In the genomic region with DNA sequence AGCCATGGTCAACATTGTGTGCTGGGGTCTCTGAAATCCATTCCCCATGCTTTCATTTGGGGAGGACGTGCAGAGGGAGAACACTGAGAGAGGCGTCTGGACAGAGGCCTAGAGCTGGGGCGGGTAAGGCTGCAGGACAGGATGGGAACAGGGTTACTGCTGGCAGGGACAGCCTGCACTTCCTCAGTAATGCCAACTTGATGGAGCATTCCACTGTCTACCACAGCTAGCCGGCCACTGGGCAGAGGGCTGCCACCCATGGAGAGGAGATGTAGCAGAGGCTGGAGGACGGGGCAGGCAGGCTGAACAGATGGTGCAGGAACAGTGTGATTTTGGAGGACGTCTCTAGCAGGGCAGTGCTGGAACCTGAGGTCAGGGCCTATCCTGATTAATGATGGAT, we compare ENCODE assay signal across 16 cellular contexts. TPM values are rescaled to one million over a fixed set of nuclear protein-coding genes. Genes with fewer than 3 reads are reported as not detected.
DNase-seq lines count a peak whose midpoint lies in the region; ATAC-seq, FAIRE-seq and TF ChIP-seq lines count a peak whose summit lies in the region.
"Had no signal": no experiment of that assay in that cellular context is flagged by ENCODE, and none has a peak within 500 bp of the region (broad histone marks: within the 10 kb centered on the region; RNA-seq: fewer than 3 reads in every experiment).

No MANE protein-coding gene starts in this region.

- H3K27ac ChIP-seq in IMR-90 (ENCODE audit: insufficient read depth, low read length) = peak overlapping the region; percentile 93
- peak overlapping the region; percentile 92 for H3K27ac ChIP-seq in keratinocyte (ENCODE audit: control insufficient read depth, insufficient read depth, low read length)
- H3K27ac ChIP-seq in tibial artery = peak overlapping the region; percentile 84 to 85
- H3K27ac ChIP-seq: BLaER1 had no signal

- peak overlapping the region; percentile 93 for H3K18ac ChIP-seq in IMR-90 (ENCODE audit: low read depth, low read length)

- dilution Hi-C loops in IMR-90 (cut with HindIII; ENCODE audit: low sequenced_read_pairs, unreplicated experiment) = no loop called here
- dilution Hi-C loops in keratinocyte (cut with MboI; ENCODE audit: extremely low pct_ligation_motif_present, low sequenced_read_pairs) = no loop called here

- POLR2A ChIA-PET in IMR-90 (lab: Charles Lee; ENCODE audit: unreplicated experiment) = no interaction called here

- peak overlapping the region; percentile 100 for H2BK5ac ChIP-seq in IMR-90 (ENCODE audit: low read depth, low read length, poor library complexity, severe bottlenecking)

- H3K36me3 ChIP-seq in IMR-90 (ENCODE audit: control insufficient read depth, insufficient read depth, low read length) = no peaks in the 10 kb centered on the region
- H3K36me3 ChIP-seq in keratinocyte (ENCODE audit: control insufficient read depth in 2 of 2, extremely low read depth in 1 of 2, insufficient read depth in 2 of 2, low read length in 2 of 2) = no peaks in the 10 kb centered on the region
- H3K36me3 ChIP-seq in tibial artery = no peaks in the 10 kb centered on the region
- H3K36me3 ChIP-seq: BLaER1 had no signal

- TF ChIP-seq CTCF in IMR-90 (conservative IDR thresholded peaks at IDR 0.05; ENCODE audit: low read depth, low read length) (no peak), keratinocyte (optimal IDR thresholded peaks at IDR 0.05 in 1 of 3, IDR thresholded peaks at IDR 0.05 in 1 of 3, conservative IDR thresholded peaks at IDR 0.05 in 1 of 3; ENCODE audit: extremely low read depth in 1 of 3, insufficient read depth in 2 of 3, low read length in 3 of 3) (no peak), tibial artery (IDR thresholded peaks at IDR 0.05) (no peak), GM13976 (IDR thresholded peaks at IDR 0.05; ENCODE audit: borderline replicate concordance, control extremely low read depth, extremely low read depth, insufficient read depth, missing control alignments) (no peak)

- no peak for TF ChIP-seq RAD21 in IMR-90 (IDR thresholded peaks at IDR 0.05; ENCODE audit: low read length)

- TF ChIP-seq POLR2A in IMR-90 (IDR thresholded peaks at IDR 0.05; ENCODE audit: low read depth, low read length) = no peak

- H3K27me3 ChIP-seq in IMR-90 (ENCODE audit: control insufficient read depth, insufficient read depth, low read length) (no peaks in the 10 kb centered on the region), keratinocyte (ENCODE audit: control insufficient read depth, extremely low read depth, insufficient read depth, low read length) (no peaks in the 10 kb centered on the region), tibial artery (no peaks in the 10 kb centered on the region)
- H3K27me3 ChIP-seq: BLaER1 had no signal

- no peaks in the 10 kb centered on the region for H3K9me3 ChIP-seq in IMR-90 (ENCODE audit: control insufficient read depth, insufficient read depth, low read length)
- no peaks in the 10 kb centered on the region for H3K9me3 ChIP-seq in keratinocyte (ENCODE audit: control insufficient read depth, low read depth, low read length)
- no peaks in the 10 kb centered on the region for H3K9me3 ChIP-seq in tibial artery
- H3K9me3 ChIP-seq: BLaER1 had no signal

- H2AK5ac ChIP-seq in IMR-90 (ENCODE audit: low read depth, low read length) = peak overlapping the region; percentile 98

- H3K4me1 ChIP-seq in IMR-90 (ENCODE audit: control insufficient read depth, insufficient read depth, low read length) (peaks cover 42% of the 10 kb centered on the region), keratinocyte (ENCODE audit: control insufficient read depth, extremely low read depth, insufficient read depth, low read length) (peaks cover 35% of the 10 kb centered on the region), tibial artery (peaks cover 4 to 57% (median 44%) of the 10 kb centered on the region in 4 donors)

- no peak for ATAC-seq in IMR-90 (ENCODE audit: low read depth)
- ATAC-seq: natural killer cell had no signal

- DNase-seq in IMR-90 = no peak
- peak; percentile 37 to 77 for DNase-seq in cerebellar nuclear complex (lab: John Stamatoyannopoulos, UW)
- DNase-seq in keratinocyte (ENCODE audit: low read depth, low spot score) = no peak
- no peak for DNase-seq in tibial artery
- no peak for DNase-seq in germinal center (ENCODE audit: low spot score)
- no peak for DNase-seq in GM13976 (ENCODE audit: low spot score)
- no peak for DNase-seq in RKO (ENCODE audit: low spot score)
- DNase-seq: activated CD4-positive, alpha-beta T cell treated with anti-CD3 and anti-CD28 coated beads, Interleukin-2, amount 50 U/mL, for 48 hours; activated T-cell treated with anti-CD3 and anti-CD28 coated beads, Interleukin-2, amount 50 U/mL, for 24 hours; DMS153; effector CD8-positive, alpha-beta T cell; foreskin fibroblast; natural killer cell had no signal

- peak overlapping the region; percentile 99 for H2BK20ac ChIP-seq in IMR-90 (ENCODE audit: low read depth, low read length)

- peak overlapping the region; percentile 97 for H3K14ac ChIP-seq in IMR-90 (replicated peaks; ENCODE audit: low read depth, low read length)

- intact Hi-C loops in IMR-90 (cut with micrococcal nuclease) (no loop called here), tibial artery (cut with DNase I; ENCODE audit: low total_unique reads) (no loop called here)

- peak overlapping the region; percentile 56 to 99 for H4K8ac ChIP-seq in IMR-90 (ENCODE audit: low read depth in 2 of 2, low read length in 2 of 2)

- peak overlapping the region; percentile 99 for H4K91ac ChIP-seq in IMR-90 (ENCODE audit: insufficient read depth, low read depth, low read length)

- CTCF ChIA-PET in IMR-90 (lab: Yijun Ruan, JAX) = interaction anchor here (1.1 kb wide), 1 partner anchor 77 kb away, joined by 5 read pairs; no protein-coding TSS in a partner anchor

- peak overlapping the region; percentile 99 for H3K56ac ChIP-seq in IMR-90 (ENCODE audit: extremely low read depth, insufficient read depth, low read length)

- H2AFZ ChIP-seq in IMR-90 (replicated peaks; ENCODE audit: low read length, poor library complexity) (peak overlapping the region; percentile 58), keratinocyte (ENCODE audit: control insufficient read depth, low read length) (no peak overlapping the region)

- peak overlapping the region; percentile 88; the same call in 2 of the 3 replicates for H2BK15ac ChIP-seq in IMR-90 (ENCODE audit: low read depth, low read length)

- H3K4me3 ChIP-seq in IMR-90 (ENCODE audit: insufficient read depth, low read depth, low read length) = no peak overlapping the region
- no peak overlapping the region for H3K4me3 ChIP-seq in keratinocyte (ENCODE audit: control insufficient read depth in 2 of 3, extremely low read depth in 1 of 3, insufficient read depth in 2 of 3, low read depth in 1 of 3, low read length in 3 of 3)
- H3K4me3 ChIP-seq in tibial artery = no peak overlapping the region
- H3K4me3 ChIP-seq: BLaER1 had no signal

- H3K4me2 ChIP-seq in IMR-90 (ENCODE audit: low read depth, low read length) (no peak overlapping the region), keratinocyte (ENCODE audit: control insufficient read depth, extremely low read depth, insufficient read depth, low read depth, low read length) (no peak overlapping the region)
- H3K4me2 ChIP-seq: BLaER1 had no signal

- peak overlapping the region; percentile 92 for H4K5ac ChIP-seq in IMR-90 (ENCODE audit: low read depth, low read length)

- peak overlapping the region; percentile 98 for H2BK120ac ChIP-seq in IMR-90 (ENCODE audit: low read depth, low read length)

- in situ Hi-C loops in IMR-90 (cut with MboI; ENCODE audit: low sequenced_read_pairs) = no loop called here
- in situ Hi-C loops in GM13976 (cut with MboI; ENCODE audit: low sequenced_read_pairs, unreplicated experiment) = no loop called here

- H3K9me1 ChIP-seq in IMR-90 (ENCODE audit: insufficient read depth, low read length) (peaks cover 39% of the 10 kb centered on the region), keratinocyte (ENCODE audit: control insufficient read depth, extremely low read depth, insufficient read depth, low read length) (no peaks in the 10 kb centered on the region)

- 83% methylated on average over 1 of the region's 6 CpGs; no CpG with 5 or more reads in 1 of the 2 experiments for WGBS in IMR-90 (ENCODE audit: extremely low coverage in 2 of 2, insufficient read length in 1 of 2), 2 experiments

- H4K20me1 ChIP-seq in IMR-90 (ENCODE audit: insufficient read depth, low read length) (no peaks in the 10 kb centered on the region), keratinocyte (ENCODE audit: control insufficient read depth, extremely low read depth, insufficient read depth, low read length) (no peaks in the 10 kb centered on the region)
- H4K20me1 ChIP-seq: BLaER1 had no signal

- no peaks in the 10 kb centered on the region for H3K79me2 ChIP-seq in keratinocyte (ENCODE audit: control insufficient read depth, insufficient read depth, low read length)

- FAIRE-seq in keratinocyte (lab: Jason Lieb, UNC) = no peak
- FAIRE-seq: bronchial epithelial cell, GM18507 had no signal

- H3K9ac ChIP-seq in IMR-90 (ENCODE audit: low read depth, low read length) (peak overlapping the region; percentile 85; the same call in 1 of the 2 replicates), keratinocyte (ENCODE audit: control insufficient read depth, extremely low read depth, insufficient read depth, low read length) (no peak overlapping the region)
- H3K9ac ChIP-seq: BLaER1 had no signal

- no TSS peak for BruUV-seq in IMR-90 (replicated peaks; lab: Mats Ljungman, UMichigan)

- H3K23ac ChIP-seq in IMR-90 (ENCODE audit: low read depth, low read length) = peak overlapping the region; percentile 96

- peaks cover 17 to 64% of the 10 kb centered on the region in 2 experiments; a peak in 3 of 4 replicates for H3K79me1 ChIP-seq in IMR-90 (ENCODE audit: low read depth in 1 of 2, low read length in 2 of 2)

- H3K4ac ChIP-seq in IMR-90 (ENCODE audit: low read depth, low read length) = peak overlapping the region; percentile 99

- peak overlapping the region; percentile 93 for H2AK9ac ChIP-seq in IMR-90 (replicated peaks; ENCODE audit: low read depth, low read length, poor library complexity)

TF ChIP-seq in IMR-90, 13 proteins besides CTCF, POLR2A, EP300 and RAD21 (continues in another document):
- TF ChIP-seq SMC3 (IDR thresholded peaks at IDR 0.05; ENCODE audit: low read depth, low read length) = no peak

RNA-seq across cellular contexts. Expression of gene MRPL33, which starts 29.3 kb away (rescaled TPM):
- total RNA-seq in IMR-90 (2012; rRNA removed) = 13.3 and 48.6 TPM in 2 replicates
- 88.0 and 101 TPM in 2 replicates for polyA plus RNA-seq in IMR-90 (2012; rRNA removed)
- 10.5 and 17.0 TPM in 2 replicates for polyA plus RNA-seq in IMR-90 (2012; cell fraction: cytosol; rRNA removed)
- polyA plus RNA-seq in IMR-90 (2012; cell fraction: nucleus; rRNA removed; ENCODE audit: low replicate concordance) = 2.6 and 31.4 TPM in 2 replicates
- polyA plus RNA-seq in keratinocyte = 51.9 to 110 TPM (median 94.4 TPM) in 3 replicates
- 184 TPM for polyA plus RNA-seq in keratinocyte (2011; ENCODE audit: low read depth)
- 99.0 and 109 TPM in 2 replicates for polyA plus RNA-seq in keratinocyte (2011; cell fraction: cytosol; rRNA removed)
- polyA plus RNA-seq in keratinocyte (2011; cell fraction: nucleus; rRNA removed) = 27.6 and 50.4 TPM in 2 replicates
- 87.9 and 140 TPM in 2 replicates for polyA plus RNA-seq in keratinocyte (2012; ENCODE audit: low replicate concordance)
- 0.82 to 7.8 TPM (median 2.7 TPM) in 3 replicates for polyA minus RNA-seq in keratinocyte
- polyA minus RNA-seq in keratinocyte (2011; cell fraction: cytosol; rRNA and poly(A)+ RNA removed) = 10.9 TPM
- polyA minus RNA-seq in keratinocyte (2011; cell fraction: nucleus; rRNA and poly(A)+ RNA removed) = 9.3 and 11.8 TPM in 2 replicates

Comparison
In these comparisons a context has a peak if more than half of its experiments do, and no peak if none do; other contexts are left out.
1. DNase-seq: peak in cerebellar nuclear complex (2 of 2); none in IMR-90 (single experiment), keratinocyte (single experiment), tibial artery (0 of 2), germinal center (single experiment), GM13976 (single experiment) and RKO (single experiment).
2. Peak in every context shown above with its lines, with median percentiles within 50 percentile points of each other: H3K27ac ChIP-seq.